Comparison of ENCODE assay signal across 17 cellular contexts in the genomic region with DNA sequence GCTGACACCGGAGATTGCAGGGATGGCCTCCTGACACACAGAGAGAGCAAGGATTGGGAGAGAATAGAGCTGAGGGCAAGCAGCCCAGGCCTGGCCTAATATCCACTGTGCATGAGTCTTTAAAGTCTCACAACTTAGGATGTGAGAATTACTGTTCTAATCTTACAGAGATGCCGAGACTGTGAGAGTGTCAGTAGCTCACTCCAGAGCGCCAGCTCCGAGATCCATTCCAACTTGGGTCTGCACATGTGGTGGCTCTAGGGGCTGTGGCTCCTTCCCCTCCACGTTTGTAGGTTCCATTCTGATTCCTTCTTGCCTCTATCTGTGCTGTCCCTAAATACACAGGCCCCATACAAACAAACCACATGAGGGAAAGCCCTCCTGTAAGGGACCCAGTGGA.
DNase-seq lines count a peak whose midpoint lies in the region; ATAC-seq lines count a peak whose summit lies in the region.
"Had no signal": no experiment of that assay in that cellular context is flagged by ENCODE, and none has a peak within 500 bp of the region (broad histone marks: within the 10 kb centered on the region; RNA-seq: fewer than 3 reads in every experiment).

No MANE protein-coding gene starts in this region.

- H3K36me3 Mint-ChIP-seq in activated naive CD4-positive, alpha-beta T cell treated with anti-CD3 and anti-CD28 coated beads, Interleukin-2, amount 50 U/mL, for 24 hours = peaks cover 8% of the 10 kb centered on the region
- no peaks in the 10 kb centered on the region for H3K36me3 Mint-ChIP-seq in activated naive CD4-positive, alpha-beta T cell treated with anti-CD3 and anti-CD28 coated beads for 36 hours (ENCODE audit: low read depth)
- H3K36me3 Mint-ChIP-seq in T-cell = no peaks in the 10 kb centered on the region
- no peaks in the 10 kb centered on the region for H3K36me3 Mint-ChIP-seq in stimulated activated memory B cell treated with anti-CD40 and anti-IgM and Interleukin-4, amounts not matched to agents 10 μg/mL and 1 μg/mL and 100 μg/mL, for 72 hours
- H3K36me3 Mint-ChIP-seq: IgD-negative memory B cell had no signal

- no peaks in the 10 kb centered on the region for H3K36me3 ChIP-seq in mesendoderm (ENCODE audit: control insufficient read depth, insufficient read depth, low read length)

- H3K4ac ChIP-seq in mesendoderm (ENCODE audit: low read depth, low read length) = no peak overlapping the region

- no peak for ATAC-seq in T-cell (replicated peaks in 1 of 4)
- peak; percentile 35 for ATAC-seq in stimulated activated memory B cell treated with anti-CD40 and anti-IgM and Interleukin-4, amounts not matched to agents 10 μg/mL and 1 μg/mL and 100 μg/mL, for 72 hours
- no peak for ATAC-seq in HG03139 (IDR thresholded peaks at IDR 0.05; ENCODE audit: unreplicated experiment)

- H3K27me3 Mint-ChIP-seq in activated naive CD4-positive, alpha-beta T cell treated with anti-CD3 and anti-CD28 coated beads, Interleukin-2, amount 50 U/mL, for 24 hours = no peaks in the 10 kb centered on the region
- H3K27me3 Mint-ChIP-seq in activated naive CD4-positive, alpha-beta T cell treated with anti-CD3 and anti-CD28 coated beads for 36 hours (ENCODE audit: low read depth) = no peaks in the 10 kb centered on the region
- no peaks in the 10 kb centered on the region for H3K27me3 Mint-ChIP-seq in T-cell
- no peaks in the 10 kb centered on the region for H3K27me3 Mint-ChIP-seq in stimulated activated memory B cell treated with anti-CD40 and anti-IgM and Interleukin-4, amounts not matched to agents 10 μg/mL and 1 μg/mL and 100 μg/mL, for 72 hours
- H3K27me3 Mint-ChIP-seq: IgD-negative memory B cell had no signal

- H2BK15ac ChIP-seq in mesendoderm (replicated peaks; ENCODE audit: low read depth) = no peak overlapping the region

- peak overlapping the region; percentile 58 for H3K56ac ChIP-seq in mesendoderm (ENCODE audit: low read length)

- DNase-seq in activated naive CD4-positive, alpha-beta T cell treated with anti-CD3 and anti-CD28 coated beads for 36 hours = no peak
- DNase-seq in T-cell (no peak), mesendoderm (no peak), NCI-H748 (lab: John Stamatoyannopoulos, UW; ENCODE audit: unreplicated experiment) (no peak)
- DNase-seq: C1 segment of cervical spinal cord, Caco-2, EL, Kasumi-1, MM.1S, NCI-H1092 treated with DMSO at 0.1 percent for 48 hours, NCI-H2081 treated with DMSO at 0.1 percent for 48 hours, NCI-H510A, PC-9 had no signal

- H2BK5ac ChIP-seq in mesendoderm (ENCODE audit: low read length) = no peak overlapping the region

- H3K9me3 Mint-ChIP-seq in activated naive CD4-positive, alpha-beta T cell treated with anti-CD3 and anti-CD28 coated beads, Interleukin-2, amount 50 U/mL, for 24 hours = peaks cover 20% of the 10 kb centered on the region
- H3K9me3 Mint-ChIP-seq in activated naive CD4-positive, alpha-beta T cell treated with anti-CD3 and anti-CD28 coated beads for 36 hours = no peaks in the 10 kb centered on the region
- H3K9me3 Mint-ChIP-seq in T-cell = no peaks in the 10 kb centered on the region
- no peaks in the 10 kb centered on the region for H3K9me3 Mint-ChIP-seq in stimulated activated memory B cell treated with anti-CD40 and anti-IgM and Interleukin-4, amounts not matched to agents 10 μg/mL and 1 μg/mL and 100 μg/mL, for 72 hours
- H3K9me3 Mint-ChIP-seq: IgD-negative memory B cell had no signal

- peak overlapping the region; percentile 61 for H3K27ac Mint-ChIP-seq in activated naive CD4-positive, alpha-beta T cell treated with anti-CD3 and anti-CD28 coated beads, Interleukin-2, amount 50 U/mL, for 24 hours
- no peak overlapping the region for H3K27ac Mint-ChIP-seq in activated naive CD4-positive, alpha-beta T cell treated with anti-CD3 and anti-CD28 coated beads for 36 hours
- peak overlapping the region; percentile 41 to 59 for H3K27ac Mint-ChIP-seq in T-cell
- no peak overlapping the region for H3K27ac Mint-ChIP-seq in stimulated activated memory B cell treated with anti-CD40 and anti-IgM and Interleukin-4, amounts not matched to agents 10 μg/mL and 1 μg/mL and 100 μg/mL, for 72 hours
- H3K27ac Mint-ChIP-seq: IgD-negative memory B cell had no signal

- no peak overlapping the region for H3K9ac ChIP-seq in mesendoderm (ENCODE audit: low read length)

- no peak overlapping the region for H4K5ac ChIP-seq in mesendoderm (ENCODE audit: low read length)

- H3K4me2 ChIP-seq in mesendoderm (ENCODE audit: low read length) = no peak overlapping the region
- H3K4me2 ChIP-seq: PC-9 had no signal

- H4K8ac ChIP-seq in mesendoderm (ENCODE audit: low read depth, low read length) = no peak overlapping the region

- H3K27me3 ChIP-seq in mesendoderm (ENCODE audit: insufficient read depth, low read length, poor library complexity) = no peaks in the 10 kb centered on the region

- intact Hi-C loops in activated naive CD4-positive, alpha-beta T cell treated with anti-CD3 and anti-CD28 coated beads for 36 hours (cut with micrococcal nuclease) = loop anchor here (10.0 kb wide), 1 partner anchor 1517 kb away; no protein-coding TSS in a partner anchor

- H3K23ac ChIP-seq in mesendoderm (ENCODE audit: low read length) = no peak overlapping the region

- no CpG with 5 or more reads among the region's 5 CpGs for WGBS in mesendoderm (ENCODE audit: extremely low coverage, insufficient coverage, low lambda C conversion rate)

- CTCF ChIA-PET in activated naive CD4-positive, alpha-beta T cell treated with anti-CD3 and anti-CD28 coated beads for 36 hours (lab: Charles Lee) = no interaction called here
- CTCF ChIA-PET in T-cell (lab: Charles Lee) = no interaction called here

- no peaks in the 10 kb centered on the region for H3K79me1 ChIP-seq in mesendoderm (ENCODE audit: low read length)

- POLR2A ChIA-PET in T-cell (lab: Charles Lee) = no interaction called here

- no peak overlapping the region for H3K4me3 Mint-ChIP-seq in activated naive CD4-positive, alpha-beta T cell treated with anti-CD3 and anti-CD28 coated beads, Interleukin-2, amount 50 U/mL, for 24 hours
- no peak overlapping the region for H3K4me3 Mint-ChIP-seq in activated naive CD4-positive, alpha-beta T cell treated with anti-CD3 and anti-CD28 coated beads for 36 hours
- H3K4me3 Mint-ChIP-seq in T-cell = peak overlapping the region in 1 of 3 donors; percentile 47
- no peak overlapping the region for H3K4me3 Mint-ChIP-seq in stimulated activated memory B cell treated with anti-CD40 and anti-IgM and Interleukin-4, amounts not matched to agents 10 μg/mL and 1 μg/mL and 100 μg/mL, for 72 hours
- H3K4me3 Mint-ChIP-seq: IgD-negative memory B cell had no signal

- no peak overlapping the region for H3K27ac ChIP-seq in mesendoderm (ENCODE audit: low read depth, low read length)
- H3K27ac ChIP-seq: PC-9 had no signal

- H2AK5ac ChIP-seq in mesendoderm (ENCODE audit: low read length) = no peak overlapping the region

- no peak overlapping the region for H3K18ac ChIP-seq in mesendoderm (ENCODE audit: low read length)

- no peaks in the 10 kb centered on the region for H3K4me1 ChIP-seq in mesendoderm (ENCODE audit: control insufficient read depth, low read depth, low read length)
- H3K4me1 ChIP-seq: Caco-2 had no signal

- peaks cover 95% of the 10 kb centered on the region for H3K4me1 Mint-ChIP-seq in activated naive CD4-positive, alpha-beta T cell treated with anti-CD3 and anti-CD28 coated beads, Interleukin-2, amount 50 U/mL, for 24 hours
- peaks cover 92% of the 10 kb centered on the region for H3K4me1 Mint-ChIP-seq in activated naive CD4-positive, alpha-beta T cell treated with anti-CD3 and anti-CD28 coated beads for 36 hours (ENCODE audit: low read depth)
- peaks cover 85 to 94% (median 87%) of the 10 kb centered on the region in 3 donors for H3K4me1 Mint-ChIP-seq in T-cell
- no peaks in the 10 kb centered on the region for H3K4me1 Mint-ChIP-seq in stimulated activated memory B cell treated with anti-CD40 and anti-IgM and Interleukin-4, amounts not matched to agents 10 μg/mL and 1 μg/mL and 100 μg/mL, for 72 hours
- H3K4me1 Mint-ChIP-seq: IgD-negative memory B cell had no signal

- H3K79me2 ChIP-seq in mesendoderm (ENCODE audit: control insufficient read depth, insufficient read depth, low read length) = no peaks in the 10 kb centered on the region

- no peak overlapping the region for H2BK120ac ChIP-seq in mesendoderm (ENCODE audit: low read depth, low read length)

- no peak overlapping the region for H3K4me3 ChIP-seq in mesendoderm (ENCODE audit: low read length)
- H3K4me3 ChIP-seq: PC-9 had no signal

Comparison
In these comparisons a context has a peak if more than half of its experiments do, and no peak if none do; other contexts are left out.
1. H3K27ac Mint-ChIP-seq: peak in activated naive CD4-positive, alpha-beta T cell treated with anti-CD3 and anti-CD28 coated beads, Interleukin-2, amount 50 U/mL, for 24 hours (single experiment) and T-cell (2 of 2); none in activated naive CD4-positive, alpha-beta T cell treated with anti-CD3 and anti-CD28 coated beads for 36 hours (single experiment) and stimulated activated memory B cell treated with anti-CD40 and anti-IgM and Interleukin-4, amounts not matched to agents 10 μg/mL and 1 μg/mL and 100 μg/mL, for 72 hours (single experiment).